9 cellular contexts compared by ENCODE assay signal in genomic region chr14:28375295-28375694, GRCh38.
DNase-seq lines count a peak whose midpoint lies in the region; ATAC-seq lines count a peak whose summit lies in the region.
"Had no signal": no experiment of that assay in that cellular context is flagged by ENCODE, and none has a peak within 500 bp of the region (broad histone marks: within the 10 kb centered on the region; RNA-seq: fewer than 3 reads in every experiment).

No MANE protein-coding gene starts in this region.

- H3K27me3 ChIP-seq in NT2/D1 (ENCODE audit: insufficient read depth, insufficient read length) (no peaks in the 10 kb centered on the region), neuronal stem cell (ENCODE audit: control insufficient read depth in 3 of 3, insufficient read depth in 3 of 3, low read depth in 1 of 3, low read length in 3 of 3) (no peaks in the 10 kb centered on the region), HAP-1 (ENCODE audit: low read depth) (no peaks in the 10 kb centered on the region)
- no peaks in the 10 kb centered on the region for H3K27me3 ChIP-seq in naive thymus-derived CD4-positive, alpha-beta T cell (ENCODE audit: control insufficient read depth in 2 of 2, insufficient read depth in 2 of 2, low read length in 2 of 2)

- intact Hi-C loops in naive thymus-derived CD4-positive, alpha-beta T cell (cut with micrococcal nuclease), result no loop called here

- no peaks in the 10 kb centered on the region for H3K79me1 ChIP-seq in neuronal stem cell (ENCODE audit: low read depth, low read length)

- H2AK5ac ChIP-seq in neuronal stem cell (ENCODE audit: low read depth, low read length), result no peak overlapping the region

- H3K9ac ChIP-seq in NT2/D1 (ENCODE audit: insufficient read length, low read depth), result no peak overlapping the region
- no peak overlapping the region for H3K9ac ChIP-seq in neuronal stem cell (ENCODE audit: low read depth, low read length, poor library complexity)
- H3K9ac ChIP-seq: parathyroid adenoma had no signal

- no peak overlapping the region for H2BK15ac ChIP-seq in neuronal stem cell (ENCODE audit: low read length)

- no peak overlapping the region for H2BK5ac ChIP-seq in neuronal stem cell (ENCODE audit: low read length)

- H4K91ac ChIP-seq in neuronal stem cell (ENCODE audit: low read depth, low read length, poor library complexity), result no peak overlapping the region

- H3K27ac Mint-ChIP-seq in naive thymus-derived CD4-positive, alpha-beta T cell, result no peak overlapping the region

- no peaks in the 10 kb centered on the region for H3K27me3 Mint-ChIP-seq in naive thymus-derived CD4-positive, alpha-beta T cell

- H2AFZ ChIP-seq in neuronal stem cell (ENCODE audit: low read length), result no peak overlapping the region
- H2AFZ ChIP-seq: parathyroid adenoma had no signal

- no peak overlapping the region for H3K27ac ChIP-seq in neuronal stem cell (replicated peaks; ENCODE audit: low read length)
- no peak overlapping the region for H3K27ac ChIP-seq in naive thymus-derived CD4-positive, alpha-beta T cell (ENCODE audit: low read depth, low read length)
- H3K27ac ChIP-seq: parathyroid adenoma had no signal

- H3K4me2 ChIP-seq in neuronal stem cell (ENCODE audit: insufficient read depth, low read length, poor library complexity, severe bottlenecking), result no peak overlapping the region

- no peak overlapping the region for H3K18ac ChIP-seq in neuronal stem cell (ENCODE audit: low read length)

- H3K14ac ChIP-seq in neuronal stem cell (ENCODE audit: low read length), result no peak overlapping the region

- H3K36me3 Mint-ChIP-seq in naive thymus-derived CD4-positive, alpha-beta T cell, result peaks cover 0 to 6% (median 0%) of the 10 kb centered on the region in 5 donors

- H2BK120ac ChIP-seq in neuronal stem cell (ENCODE audit: low read depth, low read length), result no peak overlapping the region

- POLR2A ChIA-PET in naive thymus-derived CD4-positive, alpha-beta T cell (lab: Charles Lee), result no interaction called here

- no peaks in the 10 kb centered on the region for H3K9me3 ChIP-seq in NT2/D1 (ENCODE audit: insufficient read depth, low read length)
- no peaks in the 10 kb centered on the region for H3K9me3 ChIP-seq in neuronal stem cell (replicated peaks in 1 of 2; ENCODE audit: control insufficient read depth in 2 of 2, insufficient read depth in 1 of 2, low read depth in 1 of 2, low read length in 2 of 2)
- peaks cover 4% of the 10 kb centered on the region; the same call in 1 of the 2 replicates for H3K9me3 ChIP-seq in HAP-1
- no peaks in the 10 kb centered on the region for H3K9me3 ChIP-seq in naive thymus-derived CD4-positive, alpha-beta T cell (ENCODE audit: control insufficient read depth in 2 of 3, low read length in 3 of 3)

- in situ Hi-C loops in HAP-1 (cut with MboI; ENCODE audit: low sequenced_read_pairs), result no loop called here

- H3K4me1 Mint-ChIP-seq in naive thymus-derived CD4-positive, alpha-beta T cell, result no peaks in the 10 kb centered on the region

- no peaks in the 10 kb centered on the region for H3K36me3 ChIP-seq in NT2/D1 (ENCODE audit: insufficient read depth, insufficient read length, low read length)
- H3K36me3 ChIP-seq in neuronal stem cell (replicated peaks in 1 of 2; ENCODE audit: control insufficient read depth in 2 of 2, insufficient read depth in 2 of 2, low read length in 2 of 2), result no peaks in the 10 kb centered on the region
- H3K36me3 ChIP-seq in HAP-1 (replicated peaks), result no peaks in the 10 kb centered on the region
- H3K36me3 ChIP-seq in naive thymus-derived CD4-positive, alpha-beta T cell (ENCODE audit: control insufficient read depth in 2 of 3, insufficient read depth in 3 of 3, low read length in 3 of 3), result no peaks in the 10 kb centered on the region

- no peak overlapping the region for H4K8ac ChIP-seq in neuronal stem cell (ENCODE audit: low read depth, low read length)

- H2BK12ac ChIP-seq in neuronal stem cell (ENCODE audit: low read length), result no peak overlapping the region

- CTCF ChIA-PET in naive thymus-derived CD4-positive, alpha-beta T cell (lab: Charles Lee), result no interaction called here

- H3K9me3 Mint-ChIP-seq in naive thymus-derived CD4-positive, alpha-beta T cell, result peaks cover 0 to 20% (median 5%) of the 10 kb centered on the region in 11 donors

- no peaks in the 10 kb centered on the region for H3K4me1 ChIP-seq in NT2/D1 (ENCODE audit: insufficient read depth, insufficient read length)
- H3K4me1 ChIP-seq in neuronal stem cell (ENCODE audit: control insufficient read depth in 2 of 2, insufficient read depth in 1 of 2, low read depth in 1 of 2, low read length in 2 of 2), result no peaks in the 10 kb centered on the region
- no peaks in the 10 kb centered on the region for H3K4me1 ChIP-seq in HAP-1
- no peaks in the 10 kb centered on the region for H3K4me1 ChIP-seq in naive thymus-derived CD4-positive, alpha-beta T cell (ENCODE audit: control insufficient read depth in 2 of 2, insufficient read depth in 2 of 2, low read length in 2 of 2)
- H3K4me1 ChIP-seq: parathyroid adenoma had no signal

- DNase-seq in DMS153 (lab: John Stamatoyannopoulos, UW) (peak; percentile 1), DMS153 treated with DMSO at 0.1 percent for 48 hours (lab: John Stamatoyannopoulos, UW; ENCODE audit: unreplicated experiment) (no peak), NT2/D1 (ENCODE audit: low read depth, low spot score) (peak; percentile 22), ecto neural progenitor cell (ENCODE audit: low spot score) (peak; percentile 50), neuronal stem cell (ENCODE audit: low spot score) (peak; percentile 2), HAP-1 (ENCODE audit: low spot score in 2 of 2) (no peak)
- DNase-seq in naive thymus-derived CD4-positive, alpha-beta T cell, result no peak

- no peak overlapping the region for H3K4ac ChIP-seq in neuronal stem cell (ENCODE audit: low read length)

- no peak overlapping the region for H3K23ac ChIP-seq in neuronal stem cell (ENCODE audit: low read depth, low read length, poor library complexity)

- no peak overlapping the region for H3K4me3 Mint-ChIP-seq in naive thymus-derived CD4-positive, alpha-beta T cell

- H3K4me3 ChIP-seq in NT2/D1 (ENCODE audit: insufficient read length, low read depth), result no peak overlapping the region
- no peak overlapping the region for H3K4me3 ChIP-seq in neuronal stem cell (ENCODE audit: low read length in 2 of 2)
- no peak overlapping the region for H3K4me3 ChIP-seq in HAP-1
- no peak overlapping the region for H3K4me3 ChIP-seq in naive thymus-derived CD4-positive, alpha-beta T cell (ENCODE audit: low read length)

- no peak for ATAC-seq in naive thymus-derived CD4-positive, alpha-beta T cell
- no peak for ATAC-seq in HG03442 (IDR thresholded peaks at IDR 0.05; ENCODE audit: unreplicated experiment)

Comparison
In these comparisons a context has a peak if more than half of its experiments do, and no peak if none do; other contexts are left out.
1. DNase-seq: peak in DMS153 (single experiment), NT2/D1 (single experiment), ecto neural progenitor cell (single experiment) and neuronal stem cell (single experiment); none in DMS153 treated with DMSO at 0.1 percent for 48 hours (single experiment), HAP-1 (0 of 2) and naive thymus-derived CD4-positive, alpha-beta T cell (0 of 9).